ENCODE assay signal across 1 cellular context in genomic region chr7:31814187-31814586, GRCh38.
TF ChIP-seq lines count a peak whose summit lies in the region.

No MANE protein-coding gene starts in this region.

TF ChIP-seq in WTC11, 78 proteins besides CTCF, POLR2A, EP300 and RAD21 (continued from another document):
- TF ChIP-seq USF1 (CRISPR knock-in tag; IDR thresholded peaks at IDR 0.05) (no peak), ZNF232 (CRISPR knock-in tag; IDR thresholded peaks at IDR 0.05) (no peak), SMAD4 (CRISPR knock-in tag; IDR thresholded peaks at IDR 0.05) (no peak)
